1 cellular context compared by ENCODE assay signal in the genomic region with DNA sequence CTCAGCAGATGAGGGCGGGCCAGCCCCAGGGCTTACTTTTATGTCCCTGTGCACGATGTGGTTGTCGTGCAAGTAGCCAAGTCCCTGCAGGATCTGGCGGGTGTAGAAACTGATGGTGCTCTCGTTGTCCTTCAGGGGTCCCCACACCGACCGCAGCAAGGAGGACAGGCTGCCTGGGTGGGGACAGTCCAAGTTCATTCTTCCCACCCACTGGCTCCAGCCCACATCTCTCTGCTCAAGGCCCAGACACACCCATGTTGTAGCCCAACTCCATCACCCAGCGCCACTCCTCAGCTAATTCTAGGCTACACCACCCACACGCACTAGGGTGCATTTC.
TF ChIP-seq lines count a peak whose summit lies in the region.

No MANE protein-coding gene starts in this region.

TF ChIP-seq in HepG2, 621 proteins besides CTCF, POLR2A, EP300 and RAD21:
- TF ChIP-seq, protein P1, sequence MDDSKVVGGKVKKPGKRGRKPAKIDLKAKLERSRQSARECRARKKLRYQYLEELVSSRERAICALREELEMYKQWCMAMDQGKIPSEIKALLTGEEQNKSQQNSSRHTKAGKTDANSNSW (CRISPR knock-in tag; IDR thresholded peaks at IDR 0.05; ENCODE audit: borderline replicate concordance), result no peak
- TF ChIP-seq NAIF1 (CRISPR knock-in tag; IDR thresholded peaks at IDR 0.05; ENCODE audit: borderline replicate concordance) (no peak), SIN3A (IDR thresholded peaks at IDR 0.05; ENCODE audit: borderline replicate concordance, low read depth, low read length) (no peak), RFX5 (IDR thresholded peaks at IDR 0.05; ENCODE audit: low read depth, low read length) (no peak), U2AF2 (IDR thresholded peaks at IDR 0.05; ENCODE audit: low read depth, low read length) (no peak), ZSCAN31 (CRISPR knock-in tag; IDR thresholded peaks at IDR 0.05; ENCODE audit: low read depth) (no peak), ZNF546 (CRISPR knock-in tag; conservative IDR thresholded peaks at IDR 0.05) (no peak), POLR2AphosphoS2 (IDR thresholded peaks at IDR 0.05; ENCODE audit: low read depth, low read length) (no peak), TAF15 (IDR thresholded peaks at IDR 0.05; ENCODE audit: low read depth, low read length, poor library complexity, severe bottlenecking) (no peak), ZNF138 (CRISPR knock-in tag; IDR thresholded peaks at IDR 0.05; ENCODE audit: low read depth) (no peak), SMYD3 (CRISPR knock-in tag; IDR thresholded peaks at IDR 0.05) (no peak), ZNF557 (CRISPR knock-in tag; IDR thresholded peaks at IDR 0.05) (no peak), FOXK1 (CRISPR knock-in tag; IDR thresholded peaks at IDR 0.05; ENCODE audit: borderline replicate concordance, low read depth) (no peak), NR1H2 (CRISPR knock-in tag; IDR thresholded peaks at IDR 0.05; ENCODE audit: borderline replicate concordance, low read depth) (no peak), REST (IDR thresholded peaks at IDR 0.05; ENCODE audit: borderline replicate concordance in 1 of 2, low read depth in 1 of 2, low read length in 2 of 2) (no peak), WIZ (CRISPR knock-in tag; IDR thresholded peaks at IDR 0.05) (no peak), ZMAT3 (CRISPR knock-in tag; conservative IDR thresholded peaks at IDR 0.05) (no peak), ZNF670 (CRISPR knock-in tag; IDR thresholded peaks at IDR 0.05; ENCODE audit: borderline replicate concordance) (no peak)
- TF ChIP-seq, protein P2, sequence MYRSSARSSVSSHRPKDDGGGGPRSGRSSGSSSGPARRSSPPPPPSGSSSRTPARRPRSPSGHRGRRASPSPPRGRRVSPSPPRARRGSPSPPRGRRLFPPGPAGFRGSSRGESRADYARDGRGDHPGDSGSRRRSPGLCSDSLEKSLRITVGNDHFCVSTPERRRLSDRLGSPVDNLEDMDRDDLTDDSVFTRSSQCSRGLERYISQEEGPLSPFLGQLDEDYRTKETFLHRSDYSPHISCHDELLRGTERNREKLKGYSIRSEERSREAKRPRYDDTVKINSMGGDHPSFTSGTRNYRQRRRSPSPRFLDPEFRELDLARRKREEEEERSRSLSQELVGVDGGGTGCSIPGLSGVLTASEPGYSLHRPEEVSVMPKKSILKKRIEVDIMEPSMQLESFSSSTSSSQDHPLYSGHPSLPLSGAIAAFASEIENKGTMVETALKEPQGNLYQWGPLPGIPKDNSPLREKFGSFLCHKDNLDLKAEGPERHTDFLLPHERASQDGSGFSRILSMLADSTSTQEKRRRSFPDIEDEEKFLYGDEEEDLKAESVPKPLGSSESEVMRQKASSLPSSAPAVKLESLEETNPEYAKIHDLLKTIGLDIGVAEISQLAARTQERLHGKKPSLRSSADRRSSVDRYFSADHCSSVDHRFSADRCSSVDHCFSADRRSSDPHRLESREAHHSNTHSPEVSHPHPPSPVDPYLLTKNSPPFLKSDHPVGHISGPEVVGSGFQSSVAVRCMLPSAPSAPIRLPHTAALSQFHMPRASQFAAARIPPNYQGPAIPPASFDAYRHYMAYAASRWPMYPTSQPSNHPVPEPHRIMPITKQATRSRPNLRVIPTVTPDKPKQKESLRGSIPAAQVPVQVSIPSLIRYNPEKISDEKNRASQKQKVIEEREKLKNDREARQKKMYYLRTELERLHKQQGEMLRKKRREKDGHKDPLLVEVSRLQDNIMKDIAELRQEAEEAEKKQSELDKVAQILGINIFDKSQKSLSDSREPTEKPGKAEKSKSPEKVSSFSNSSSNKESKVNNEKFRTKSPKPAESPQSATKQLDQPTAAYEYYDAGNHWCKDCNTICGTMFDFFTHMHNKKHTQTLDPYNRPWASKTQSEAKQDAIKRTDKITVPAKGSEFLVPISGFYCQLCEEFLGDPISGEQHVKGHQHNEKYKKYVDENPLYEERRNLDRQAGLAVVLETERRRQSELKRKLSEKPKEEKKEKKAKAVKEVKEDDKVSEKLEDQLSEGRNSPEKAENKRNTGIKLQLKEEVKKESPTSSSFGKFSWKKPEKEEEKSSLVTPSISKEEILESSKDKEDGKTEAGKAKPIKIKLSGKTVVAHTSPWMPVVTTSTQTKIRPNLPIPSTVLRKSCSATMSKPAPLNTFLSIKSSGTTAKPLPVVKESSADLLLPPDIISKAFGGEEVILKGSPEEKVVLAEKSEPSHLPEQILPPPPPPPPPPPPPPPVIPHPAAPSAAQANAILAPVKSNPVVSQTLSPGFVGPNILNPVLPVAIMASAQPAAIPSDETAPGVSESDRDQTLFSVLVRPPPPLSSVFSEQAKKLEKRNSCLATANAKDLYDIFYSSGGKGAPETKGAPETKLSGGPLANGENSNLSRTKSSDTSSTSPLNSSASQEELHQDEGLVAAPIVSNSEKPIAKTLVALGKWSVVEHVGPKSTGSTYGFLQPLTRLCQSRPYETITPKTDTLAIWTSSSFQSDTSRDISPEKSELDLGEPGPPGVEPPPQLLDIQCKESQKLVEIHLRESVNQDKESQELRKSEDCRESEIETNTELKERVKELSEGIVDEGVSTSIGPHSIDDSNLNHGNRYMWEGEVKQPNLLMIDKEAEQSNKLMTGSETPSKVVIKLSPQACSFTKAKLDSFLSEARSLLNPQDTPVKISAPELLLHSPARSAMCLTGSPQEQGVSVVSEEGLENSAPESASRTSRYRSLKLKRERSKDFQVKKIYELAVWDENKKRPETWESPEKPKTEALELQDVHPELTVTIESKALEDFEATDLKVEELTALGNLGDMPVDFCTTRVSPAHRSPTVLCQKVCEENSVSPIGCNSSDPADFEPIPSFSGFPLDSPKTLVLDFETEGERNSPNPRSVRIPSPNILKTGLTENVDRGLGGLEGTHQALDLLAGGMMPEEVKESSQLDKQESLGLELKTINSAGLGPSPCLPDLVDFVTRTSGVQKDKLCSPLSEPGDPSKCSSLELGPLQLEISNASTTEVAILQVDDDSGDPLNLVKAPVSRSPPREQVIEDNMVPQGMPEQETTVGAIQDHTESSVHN (CRISPR knock-in tag; IDR thresholded peaks at IDR 0.05), result no peak
